8 cellular contexts compared by ENCODE assay signal in the genomic region with DNA sequence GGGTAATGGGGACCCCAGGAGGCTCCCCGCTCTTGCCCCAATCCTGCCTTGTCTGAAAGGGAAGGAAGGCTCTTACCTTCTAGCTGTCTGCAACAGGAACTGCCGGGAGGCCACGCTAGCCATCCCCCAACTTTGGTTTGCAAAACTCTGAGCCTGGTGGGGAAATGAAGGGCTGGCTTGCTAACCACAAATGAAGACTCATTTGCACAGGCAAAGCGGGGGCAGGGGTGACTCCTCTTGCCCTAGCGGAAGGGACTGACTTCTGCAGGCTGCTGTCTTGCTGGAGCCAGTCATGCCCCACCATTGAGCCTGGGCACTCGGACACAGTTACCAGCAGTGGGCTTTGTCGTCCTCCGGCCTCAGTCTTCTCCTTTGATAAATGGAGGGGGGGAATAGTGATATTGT. TPM values are rescaled to one million over a fixed set of nuclear protein-coding genes. Genes with fewer than 3 reads are reported as not detected.
A peak's percentile ranks its signal among the peaks of the same experiment; 100 is the strongest.
DNase-seq lines count a peak whose midpoint lies in the region; ATAC-seq and FAIRE-seq lines count a peak whose summit lies in the region.

No MANE protein-coding gene starts in this region.

- H3K9me3 ChIP-seq in BLaER1 treated with 17β-estradiol and CSF1 and Interleukin-3, amounts not matched to agents 10 nM and 100 nM (replicated peaks in 1 of 11), result no peaks in the 10 kb centered on the region

- H3K4me2 ChIP-seq in BLaER1 treated with 17β-estradiol and CSF1 and Interleukin-3, amounts not matched to agents 10 nM and 100 nM, result peak overlapping the region; percentile 86 to 99 (median 96)

- intact Hi-C loops in Right ventricle myocardium inferior (cut with DNase I), result no loop called here

- peak; percentile 97 for FAIRE-seq in GM19239 (lab: Jason Lieb, UNC)

- peaks cover 99 to 100% (median 100%) of the 10 kb centered on the region in 10 experiments for H3K4me1 ChIP-seq in BLaER1 treated with 17β-estradiol and CSF1 and Interleukin-3, amounts not matched to agents 10 nM and 100 nM

- peak overlapping the region; percentile 63 to 99 (median 97) for H3K27ac ChIP-seq in BLaER1 treated with 17β-estradiol and CSF1 and Interleukin-3, amounts not matched to agents 10 nM and 100 nM

- DNase-seq in GM19239 (ENCODE audit: insufficient read length, low spot score) (no peak), UCSD-AML1 (lab: John Stamatoyannopoulos, UW; ENCODE audit: unreplicated experiment) (peak; percentile 88), Right ventricle myocardium inferior (ENCODE audit: missing footprints) (peak; percentile 87), EL (no peak), DMS153 treated with DMSO at 0.1 percent for 48 hours (lab: John Stamatoyannopoulos, UW; ENCODE audit: unreplicated experiment) (no peak)
- peak; percentile 12 for DNase-seq in stimulated activated CD8-positive, alpha-beta memory T cell treated with anti-CD3 and anti-CD28 coated beads, Interleukin-15, amount 100 ng/mL, for 24 hours (ENCODE audit: low read depth)

- no peaks in the 10 kb centered on the region for H3K27me3 ChIP-seq in BLaER1 treated with 17β-estradiol and CSF1 and Interleukin-3, amounts not matched to agents 10 nM and 100 nM

- peak overlapping the region; percentile 46 to 93 (median 86); a peak in 21 of 22 replicates for H3K9ac ChIP-seq in BLaER1 treated with 17β-estradiol and CSF1 and Interleukin-3, amounts not matched to agents 10 nM and 100 nM

- peaks cover 0 to 18% (median 0%) of the 10 kb centered on the region in 11 experiments; a peak in 5 of 22 replicates for H3K36me3 ChIP-seq in BLaER1 treated with 17β-estradiol and CSF1 and Interleukin-3, amounts not matched to agents 10 nM and 100 nM

- peak overlapping the region in 9 of 10 experiments; percentile 18 to 66 (median 51); a peak in 16 of 20 replicates for H3K4me3 ChIP-seq in BLaER1 treated with 17β-estradiol and CSF1 and Interleukin-3, amounts not matched to agents 10 nM and 100 nM

- H4K20me1 ChIP-seq in BLaER1 treated with 17β-estradiol and CSF1 and Interleukin-3, amounts not matched to agents 10 nM and 100 nM, result peaks cover 0 to 32% (median 0%) of the 10 kb centered on the region in 11 experiments; a peak in 4 of 22 replicates

- peak; percentile 75 for ATAC-seq in HG03175 (IDR thresholded peaks at IDR 0.05; ENCODE audit: unreplicated experiment)
- peak; percentile 63 for ATAC-seq in Right ventricle myocardium inferior

RNA-seq across cellular contexts. Expression of gene PLCG2, which starts 52.6 kb away (rescaled TPM):
- 6.9 TPM for total RNA-seq in Right ventricle myocardium inferior

Comparison
In these comparisons a context has a peak if more than half of its experiments do, and no peak if none do; other contexts are left out.
1. DNase-seq: peak in UCSD-AML1 (single experiment), Right ventricle myocardium inferior (single experiment) and stimulated activated CD8-positive, alpha-beta memory T cell treated with anti-CD3 and anti-CD28 coated beads, Interleukin-15, amount 100 ng/mL, for 24 hours (single experiment); none in GM19239 (single experiment), EL (single experiment) and DMS153 treated with DMSO at 0.1 percent for 48 hours (single experiment).